8 cellular contexts compared by ENCODE assay signal in genomic region chr17:81959362-81960129, GRCh38.
DNase-seq lines count a peak whose midpoint lies in the region; ATAC-seq and TF ChIP-seq lines count a peak whose summit lies in the region.

No MANE protein-coding gene starts in this region.

- no peak overlapping the region for H3K9ac ChIP-seq in HUES48 (ENCODE audit: low read depth, low read length)

- H3K27me3 Mint-ChIP-seq in T-helper 2 cell treated with Interferon-gamma antibody and Interleukin-4, amounts not matched to agents 5 μg/mL and 100 μg/mL, for 36 hours (ENCODE audit: low read depth) = peaks cover 45% of the 10 kb centered on the region

- H3K9me3 ChIP-seq in HUES48 (ENCODE audit: control insufficient read depth, insufficient read depth, low read length) (no peaks in the 10 kb centered on the region), iPS-18c (ENCODE audit: control insufficient read depth, insufficient read depth, low read length) (no peaks in the 10 kb centered on the region)

- no peaks in the 10 kb centered on the region for H3K9me3 Mint-ChIP-seq in T-helper 2 cell treated with Interferon-gamma antibody and Interleukin-4, amounts not matched to agents 5 μg/mL and 100 μg/mL, for 36 hours

- no peaks in the 10 kb centered on the region for H3K4me1 ChIP-seq in HUES48 (ENCODE audit: control insufficient read depth, insufficient read depth, low read length)

- no peaks in the 10 kb centered on the region for H3K36me3 Mint-ChIP-seq in T-helper 2 cell treated with Interferon-gamma antibody and Interleukin-4, amounts not matched to agents 5 μg/mL and 100 μg/mL, for 36 hours (ENCODE audit: low read depth)

- no peak overlapping the region for H3K27ac Mint-ChIP-seq in T-helper 2 cell treated with Interferon-gamma antibody and Interleukin-4, amounts not matched to agents 5 μg/mL and 100 μg/mL, for 36 hours

- ATAC-seq in GM18861 (IDR thresholded peaks at IDR 0.05; ENCODE audit: unreplicated experiment) = no peak

- peaks cover 81% of the 10 kb centered on the region for H3K27me3 ChIP-seq in HUES48 (ENCODE audit: control insufficient read depth, insufficient read depth, low read length)

- H3K4me3 Mint-ChIP-seq in T-helper 2 cell treated with Interferon-gamma antibody and Interleukin-4, amounts not matched to agents 5 μg/mL and 100 μg/mL, for 36 hours = peak overlapping the region; percentile 40

- peak; percentile 75 for DNase-seq in T-helper 2 cell treated with Interferon-gamma antibody and Interleukin-4, amounts not matched to agents 5 μg/mL and 100 μg/mL, for 36 hours (ENCODE audit: low spot score)
- DNase-seq in astrocyte of the cerebellum (ENCODE audit: low read depth) = no peak
- DNase-seq in stimulated activated CD4-positive, alpha-beta T cell treated with anti-CD3 and anti-CD28 coated beads, Interleukin-12 subunit alpha, Interleukin-12 subunit beta, amount 100 ng/mL, for 4 hours = peak; percentile 83
- no peak for DNase-seq in amniotic stem cell (lab: John Stamatoyannopoulos, UW)

- peak; percentile 42 for TF ChIP-seq CTCF in astrocyte of the cerebellum (IDR thresholded peaks at IDR 0.05; ENCODE audit: low read depth, low read length, missing control alignments)

- H3K4me1 Mint-ChIP-seq in T-helper 2 cell treated with Interferon-gamma antibody and Interleukin-4, amounts not matched to agents 5 μg/mL and 100 μg/mL, for 36 hours (ENCODE audit: low read depth) = peaks cover 3% of the 10 kb centered on the region

- H3K27ac ChIP-seq in HUES48 (ENCODE audit: low read depth, low read length) = no peak overlapping the region

- H3K36me3 ChIP-seq in HUES48 (ENCODE audit: control insufficient read depth, insufficient read depth, low read length) = no peaks in the 10 kb centered on the region

- peak overlapping the region; percentile 32; the same call in 1 of the 2 replicates for H3K4me3 ChIP-seq in GM08714 (ENCODE audit: low read length)
- H3K4me3 ChIP-seq in HUES48 (ENCODE audit: low read depth, low read length) = peak overlapping the region; percentile 32; the same call in 1 of the 2 replicates
- peak overlapping the region; percentile 14 for H3K4me3 ChIP-seq in astrocyte of the cerebellum (ENCODE audit: low read depth, low read length)
- peak overlapping the region; percentile 41 for H3K4me3 ChIP-seq in iPS-18c (ENCODE audit: insufficient read depth, low read depth, low read length)

- in situ Hi-C loops in astrocyte of the cerebellum (cut with HindIII; ENCODE audit: low sequenced_read_pairs) = no loop called here

Comparison
In these comparisons a context has a peak if more than half of its experiments do, and no peak if none do; other contexts are left out.
1. DNase-seq: peak in T-helper 2 cell treated with Interferon-gamma antibody and Interleukin-4, amounts not matched to agents 5 μg/mL and 100 μg/mL, for 36 hours (single experiment) and stimulated activated CD4-positive, alpha-beta T cell treated with anti-CD3 and anti-CD28 coated beads, Interleukin-12 subunit alpha, Interleukin-12 subunit beta, amount 100 ng/mL, for 4 hours (single experiment); none in astrocyte of the cerebellum (single experiment) and amniotic stem cell (single experiment).
2. Peak in every context shown above with its lines, with median percentiles within 50 percentile points of each other: H3K4me3 ChIP-seq.